19 cellular contexts compared by ENCODE assay signal in genomic region chr11:102416974-102417373, GRCh38. TPM values are rescaled to one million over a fixed set of nuclear protein-coding genes. Genes with fewer than 3 reads are reported as not detected.
DNase-seq lines count a peak whose midpoint lies in the region; ATAC-seq and TF ChIP-seq lines count a peak whose summit lies in the region.
"Had no signal": no experiment of that assay in that cellular context is flagged by ENCODE, and none has a peak within 500 bp of the region (broad histone marks: within the 10 kb centered on the region; RNA-seq: fewer than 3 reads in every experiment).

No MANE protein-coding gene starts in this region.

- peaks cover 8% of the 10 kb centered on the region for H3K9me3 Mint-ChIP-seq in activated T-cell treated with anti-CD3 and anti-CD28 coated beads, Interleukin-2, amount 50 U/mL, for 4 hours
- H3K9me3 Mint-ChIP-seq in activated naive CD8-positive, alpha-beta T cell (ENCODE audit: low read depth) = no peaks in the 10 kb centered on the region
- peaks cover 46% of the 10 kb centered on the region for H3K9me3 Mint-ChIP-seq in progenitor cell of endocrine pancreas (ENCODE audit: low read depth)
- H3K9me3 Mint-ChIP-seq: dendritic cell treated with granulocyte-macrophage colony-stimulating factor and Interleukin-4, amounts not matched to agents 40 ng/mL and 50 ng/mL, for 4 days had no signal

- no peak for TF ChIP-seq CTCF in progenitor cell of endocrine pancreas (IDR thresholded peaks at IDR 0.05; ENCODE audit: unreplicated experiment)

- peak overlapping the region; percentile 73 for H3K4me3 Mint-ChIP-seq in activated T-cell treated with anti-CD3 and anti-CD28 coated beads, Interleukin-2, amount 50 U/mL, for 4 hours
- H3K4me3 Mint-ChIP-seq in activated naive CD8-positive, alpha-beta T cell = peak overlapping the region; percentile 83
- no peak overlapping the region for H3K4me3 Mint-ChIP-seq in progenitor cell of endocrine pancreas (ENCODE audit: low read depth)
- H3K4me3 Mint-ChIP-seq: CD14-positive monocyte; dendritic cell treated with granulocyte-macrophage colony-stimulating factor and Interleukin-4, amounts not matched to agents 40 ng/mL and 50 ng/mL, for 4 days had no signal

- H3K27ac Mint-ChIP-seq in activated naive CD8-positive, alpha-beta T cell = peak overlapping the region; percentile 92
- peak overlapping the region; percentile 60 for H3K27ac Mint-ChIP-seq in progenitor cell of endocrine pancreas
- H3K27ac Mint-ChIP-seq: dendritic cell treated with granulocyte-macrophage colony-stimulating factor and Interleukin-4, amounts not matched to agents 40 ng/mL and 50 ng/mL, for 4 days had no signal

- no peaks in the 10 kb centered on the region for H3K27me3 Mint-ChIP-seq in activated T-cell treated with anti-CD3 and anti-CD28 coated beads, Interleukin-2, amount 50 U/mL, for 4 hours (ENCODE audit: low read depth)
- no peaks in the 10 kb centered on the region for H3K27me3 Mint-ChIP-seq in activated naive CD8-positive, alpha-beta T cell
- no peaks in the 10 kb centered on the region for H3K27me3 Mint-ChIP-seq in progenitor cell of endocrine pancreas
- H3K27me3 Mint-ChIP-seq: dendritic cell treated with granulocyte-macrophage colony-stimulating factor and Interleukin-4, amounts not matched to agents 40 ng/mL and 50 ng/mL, for 4 days had no signal

- H3K4me1 Mint-ChIP-seq in activated T-cell treated with anti-CD3 and anti-CD28 coated beads, Interleukin-2, amount 50 U/mL, for 4 hours (ENCODE audit: low read depth) = peaks cover 95% of the 10 kb centered on the region
- H3K4me1 Mint-ChIP-seq in activated naive CD8-positive, alpha-beta T cell (ENCODE audit: low read depth) = peaks cover 97% of the 10 kb centered on the region
- peaks cover 22% of the 10 kb centered on the region for H3K4me1 Mint-ChIP-seq in progenitor cell of endocrine pancreas (ENCODE audit: low read depth)

- ATAC-seq in activated T-cell treated with anti-CD3 and anti-CD28 coated beads, Interleukin-2, amount 50 U/mL, for 4 hours = peak; percentile 69 to 79
- ATAC-seq in HG03442 (IDR thresholded peaks at IDR 0.05; ENCODE audit: unreplicated experiment) = peak; percentile 48
- ATAC-seq in GM19324 (IDR thresholded peaks at IDR 0.05; ENCODE audit: low FRiP score, unreplicated experiment) = no peak
- ATAC-seq: body of pancreas, left ventricle myocardium superior had no signal

- peaks cover 31% of the 10 kb centered on the region for H3K36me3 Mint-ChIP-seq in activated T-cell treated with anti-CD3 and anti-CD28 coated beads, Interleukin-2, amount 50 U/mL, for 4 hours (ENCODE audit: insufficient read depth)
- H3K36me3 Mint-ChIP-seq in activated naive CD8-positive, alpha-beta T cell = peaks cover 3% of the 10 kb centered on the region
- H3K36me3 Mint-ChIP-seq in progenitor cell of endocrine pancreas (ENCODE audit: insufficient read depth) = peaks cover 48% of the 10 kb centered on the region

- no peak for DNase-seq in activated T-cell treated with anti-CD3 and anti-CD28 coated beads, Interleukin-2, amount 50 U/mL, for 4 hours
- DNase-seq in activated T-cell treated with anti-CD3 and anti-CD28 coated beads for 4 hours = no peak
- no peak for DNase-seq in progenitor cell of endocrine pancreas (ENCODE audit: low spot score, unreplicated experiment)
- no peak for DNase-seq in globus pallidus (ENCODE audit: low spot score)
- DNase-seq in kidney glomerular epithelial cell (lab: John Stamatoyannopoulos, UW) = no peak
- DNase-seq: body of pancreas; erythroblast; HCEC 1CT; left ventricle myocardium superior; MM.1S; NCI-H187; NCI-H446; Right ventricle myocardium superior; stimulated activated CD4-positive, alpha-beta T cell treated with anti-CD3 and anti-CD28 coated beads, Interleukin-2, amount 100 ng/mL, for 24 hours had no signal

RNA-seq across cellular contexts. Expression of gene TMEM123, which starts 35.6 kb away (rescaled TPM):
- total RNA-seq in activated T-cell treated with anti-CD3 and anti-CD28 coated beads, Interleukin-2, amount 50 U/mL, for 4 hours = 100 to 1,000 TPM; 177 to 189 (median 187) TPM
- 243 and 248 TPM in 2 replicates for total RNA-seq in progenitor cell of endocrine pancreas
